31 cellular contexts compared by ENCODE assay signal in the genomic region with DNA sequence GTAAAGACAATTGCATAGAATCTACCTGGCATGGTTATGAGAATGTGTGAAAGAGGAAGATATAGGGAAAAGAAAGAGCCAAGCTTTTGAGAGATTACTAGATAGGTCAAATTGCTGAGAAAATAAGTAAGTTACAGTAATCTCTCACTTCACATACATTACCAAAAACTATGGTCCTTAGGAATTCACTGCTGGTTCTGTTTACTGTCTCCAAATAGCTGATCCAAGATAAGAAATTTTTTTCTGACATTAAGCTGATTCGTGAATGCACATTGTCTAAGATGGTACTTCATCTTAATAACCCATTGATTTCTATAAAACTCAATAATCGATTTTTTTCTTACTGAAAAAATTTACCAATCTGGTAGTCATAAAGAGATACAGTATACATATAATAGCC. TPM values are rescaled to one million over a fixed set of nuclear protein-coding genes. Genes with fewer than 3 reads are reported as not detected.
"Had no signal": no experiment of that assay in that cellular context is flagged by ENCODE, and none has a peak within 500 bp of the region (broad histone marks: within the 10 kb centered on the region; RNA-seq: fewer than 3 reads in every experiment).

No MANE protein-coding gene starts in this region.

- H3K79me2 ChIP-seq: hepatocyte had no signal

- H3K36me3 Mint-ChIP-seq: memory B cell; natural killer cell; stimulated activated memory B cell treated with anti-CD40 and anti-IgM and Interleukin-4, amounts not matched to agents 10 μg/mL and 1 μg/mL and 100 μg/mL, for 72 hours had no signal

- H3K4me1 ChIP-seq: colonic mucosa, esophagus muscularis mucosa, foreskin keratinocyte, gastroesophageal sphincter, heart left ventricle, prostate gland, spleen, testis, transverse colon, upper lobe of right lung, uterus had no signal

- ATAC-seq: foreskin keratinocyte; gastroesophageal sphincter; heart left ventricle; left lobe of liver; natural killer cell; right cardiac atrium; stimulated activated memory B cell treated with anti-CD40 and anti-IgM and Interleukin-4, amounts not matched to agents 10 μg/mL and 1 μg/mL and 100 μg/mL, for 72 hours; stimulated activated naive CD8-positive, alpha-beta T cell treated with anti-CD3 and anti-CD28 coated beads, Interleukin-15, Interleukin-2, amounts not matched to agents 100 U/mL and 50 U/mL, for 24 hours; upper lobe of right lung had no signal

- H3K27ac Mint-ChIP-seq: dendritic cell treated with granulocyte-macrophage colony-stimulating factor and Interleukin-4, amounts not matched to agents 40 ng/mL and 50 ng/mL, for 4 days; endodermal cell; memory B cell; natural killer cell; stimulated activated memory B cell treated with anti-CD40 and anti-IgM and Interleukin-4, amounts not matched to agents 10 μg/mL and 1 μg/mL and 100 μg/mL, for 72 hours had no signal

- H3K4me2 ChIP-seq: hepatocyte had no signal

- H2AFZ ChIP-seq: hepatocyte had no signal

- H3K9me3 Mint-ChIP-seq: dendritic cell treated with granulocyte-macrophage colony-stimulating factor and Interleukin-4, amounts not matched to agents 40 ng/mL and 50 ng/mL, for 4 days; endodermal cell; memory B cell; natural killer cell; stimulated activated memory B cell treated with anti-CD40 and anti-IgM and Interleukin-4, amounts not matched to agents 10 μg/mL and 1 μg/mL and 100 μg/mL, for 72 hours had no signal

- DNase-seq: colonic mucosa; effector CD8-positive, alpha-beta T cell; endodermal cell; foreskin keratinocyte; heart left ventricle; kidney; natural killer cell; occipital lobe; right cardiac atrium; spleen; stimulated activated CD4-positive, alpha-beta T cell treated with anti-CD3 and anti-CD28 coated beads, Interleukin-4, amount 100 ng/mL, for 4 hours; stimulated activated naive CD8-positive, alpha-beta T cell treated with anti-CD3 and anti-CD28 coated beads, Interleukin-15, Interleukin-2, amounts not matched to agents 100 U/mL and 50 U/mL, for 24 hours; substantia nigra; testis; transverse colon; upper lobe of right lung; uterus had no signal

- H3K27ac ChIP-seq: colonic mucosa, esophagus muscularis mucosa, foreskin keratinocyte, gastroesophageal sphincter, heart left ventricle, hepatocyte, skin epidermis, spleen, testis, transverse colon, upper lobe of right lung, uterus had no signal

- H3K4me3 Mint-ChIP-seq: dendritic cell treated with granulocyte-macrophage colony-stimulating factor and Interleukin-4, amounts not matched to agents 40 ng/mL and 50 ng/mL, for 4 days; endodermal cell; memory B cell; natural killer cell; stimulated activated memory B cell treated with anti-CD40 and anti-IgM and Interleukin-4, amounts not matched to agents 10 μg/mL and 1 μg/mL and 100 μg/mL, for 72 hours had no signal

- H3K9me3 ChIP-seq: colonic mucosa, esophagus muscularis mucosa, gastroesophageal sphincter, heart left ventricle, prostate gland, spleen, testis, transverse colon, upper lobe of right lung, uterus had no signal

- H3K4me3 ChIP-seq: colonic mucosa, esophagus muscularis mucosa, gastroesophageal sphincter, heart left ventricle, hepatocyte, lung, prostate gland, skin epidermis, spleen, testis, transverse colon, upper lobe of right lung, uterus had no signal

- FAIRE-seq: endothelial cell of umbilical vein, kidney had no signal

- H3K36me3 ChIP-seq: colonic mucosa, esophagus muscularis mucosa, gastroesophageal sphincter, heart left ventricle, prostate gland, spleen, transverse colon, upper lobe of right lung, uterus had no signal

- H3K27me3 ChIP-seq: testis had no signal

RNA-seq across cellular contexts. Expression of a gene that starts 17.4 kb away (rescaled TPM):
- total RNA-seq: colonic mucosa, foreskin keratinocyte, left lobe of liver, liver, mononuclear cell, natural killer cell, right cardiac atrium, spleen had no signal
- polyA plus RNA-seq: foreskin keratinocyte, heart left ventricle, liver, neural cell had no signal
